11 cellular contexts compared by ENCODE assay signal in the genomic region with DNA sequence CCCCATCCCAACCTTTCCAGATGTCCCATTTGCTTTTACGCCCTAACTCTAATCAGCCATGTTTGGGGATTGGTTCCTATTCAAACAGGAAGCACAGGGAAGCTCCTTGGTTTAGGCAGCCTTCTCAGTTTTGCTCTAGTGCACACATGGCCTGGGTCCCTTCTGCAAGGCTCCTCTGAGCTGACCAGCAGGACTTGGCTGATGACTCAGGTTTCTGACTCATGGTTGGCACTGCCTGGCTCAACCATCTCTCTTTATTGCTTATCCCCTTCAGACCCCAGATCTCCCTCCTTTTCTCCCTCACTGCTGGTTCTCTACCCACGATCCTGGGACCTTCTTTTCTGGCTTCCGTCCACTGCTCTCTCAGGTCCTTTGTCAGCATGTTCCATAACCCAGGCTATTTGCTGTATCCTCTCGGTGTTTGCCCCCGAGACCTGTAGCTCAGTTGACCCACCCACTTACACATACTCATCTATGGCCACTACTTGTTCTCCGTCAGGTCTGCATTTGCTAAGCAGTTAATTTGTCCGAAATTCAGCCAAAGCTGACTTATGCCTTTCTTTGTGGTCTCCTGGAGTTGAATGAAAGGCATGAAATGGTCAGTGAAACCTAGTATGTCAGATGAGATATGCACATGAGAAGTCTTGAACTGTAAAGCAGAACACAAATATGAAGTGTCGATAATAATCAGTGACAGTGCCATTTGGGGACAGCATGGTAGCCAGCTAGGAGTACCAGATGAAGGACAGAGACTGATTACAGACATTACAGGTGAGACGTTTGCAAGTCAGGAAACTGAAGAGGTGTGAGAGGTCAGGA.
A peak's percentile ranks its signal among the peaks of the same experiment; 100 is the strongest.
DNase-seq lines count a peak whose midpoint lies in the region; ATAC-seq, FAIRE-seq and TF ChIP-seq lines count a peak whose summit lies in the region.
"Had no signal": no experiment of that assay in that cellular context is flagged by ENCODE, and none has a peak within 500 bp of the region (broad histone marks: within the 10 kb centered on the region; RNA-seq: fewer than 3 reads in every experiment).

No MANE protein-coding gene starts in this region.

- H3K9me3 ChIP-seq in smooth muscle cell (replicated peaks; ENCODE audit: low read depth), result no peaks in the 10 kb centered on the region

- H3K9ac ChIP-seq in smooth muscle cell (ENCODE audit: low read depth), result no peak overlapping the region

- H3K4me3 Mint-ChIP-seq in activated CD8-positive, alpha-beta memory T cell treated with anti-CD3 and anti-CD28 coated beads, Interleukin-2, amount 10 ng/mL, durations not matched to agents 7 days and 5 days, result no peak overlapping the region

- no peaks in the 10 kb centered on the region for H4K20me1 ChIP-seq in smooth muscle cell (ENCODE audit: low read depth)

- CTCF ChIA-PET in activated CD8-positive, alpha-beta memory T cell treated with anti-CD3 and anti-CD28 coated beads, Interleukin-2, amount 10 ng/mL, durations not matched to agents 7 days and 5 days (lab: Charles Lee), result no interaction called here

- TF ChIP-seq CTCF in epithelial cell of esophagus (IDR thresholded peaks at IDR 0.05; ENCODE audit: insufficient read depth, low read depth, low read length, missing control alignments) (no peak), smooth muscle cell (IDR thresholded peaks at IDR 0.05; ENCODE audit: borderline replicate concordance, insufficient read depth, poor library complexity, severe bottlenecking) (no peak)

- H3K9me3 Mint-ChIP-seq in activated naive CD4-positive, alpha-beta T cell treated with anti-CD3 and anti-CD28 coated beads, Interleukin-2, amount 50 U/mL, for 72 hours, result no peaks in the 10 kb centered on the region
- no peaks in the 10 kb centered on the region for H3K9me3 Mint-ChIP-seq in activated CD8-positive, alpha-beta memory T cell treated with anti-CD3 and anti-CD28 coated beads, Interleukin-2, amount 10 ng/mL, durations not matched to agents 7 days and 5 days (ENCODE audit: low read depth)

- FAIRE-seq in GM12892 (lab: Jason Lieb, UNC), result peak; percentile 30

- H3K4me1 ChIP-seq in smooth muscle cell (ENCODE audit: low read depth), result no peaks in the 10 kb centered on the region
- H3K4me1 ChIP-seq: foreskin keratinocyte had no signal

- peak overlapping the region; percentile 27 for H3K4me2 ChIP-seq in smooth muscle cell

- no peaks in the 10 kb centered on the region for H3K79me2 ChIP-seq in smooth muscle cell (ENCODE audit: low read depth)

- H2AFZ ChIP-seq in smooth muscle cell (ENCODE audit: low read depth), result no peak overlapping the region

- WGBS in smooth muscle cell (ENCODE audit: low lambda C conversion rate), result 74% methylated on average over 9 of the region's 9 CpGs

- H3K27me3 ChIP-seq in smooth muscle cell (ENCODE audit: low read depth), result no peaks in the 10 kb centered on the region

- H3K27me3 Mint-ChIP-seq in activated CD8-positive, alpha-beta memory T cell treated with anti-CD3 and anti-CD28 coated beads, Interleukin-2, amount 10 ng/mL, durations not matched to agents 7 days and 5 days, result no peaks in the 10 kb centered on the region

- H3K36me3 ChIP-seq in smooth muscle cell (ENCODE audit: low read depth), result no peaks in the 10 kb centered on the region

- H3K36me3 Mint-ChIP-seq in activated naive CD4-positive, alpha-beta T cell treated with anti-CD3 and anti-CD28 coated beads, Interleukin-2, amount 50 U/mL, for 72 hours, result no peaks in the 10 kb centered on the region
- no peaks in the 10 kb centered on the region for H3K36me3 Mint-ChIP-seq in activated CD8-positive, alpha-beta memory T cell treated with anti-CD3 and anti-CD28 coated beads, Interleukin-2, amount 10 ng/mL, durations not matched to agents 7 days and 5 days

- H3K27ac Mint-ChIP-seq in activated naive CD4-positive, alpha-beta T cell treated with anti-CD3 and anti-CD28 coated beads, Interleukin-2, amount 50 U/mL, for 72 hours, result no peak overlapping the region
- no peak overlapping the region for H3K27ac Mint-ChIP-seq in activated CD8-positive, alpha-beta memory T cell treated with anti-CD3 and anti-CD28 coated beads, Interleukin-2, amount 10 ng/mL, durations not matched to agents 7 days and 5 days

- H3F3A ChIP-seq in smooth muscle cell (ENCODE audit: low read depth), result no peaks in the 10 kb centered on the region

- no peaks in the 10 kb centered on the region for H3K4me1 Mint-ChIP-seq in activated CD8-positive, alpha-beta memory T cell treated with anti-CD3 and anti-CD28 coated beads, Interleukin-2, amount 10 ng/mL, durations not matched to agents 7 days and 5 days

- TF ChIP-seq POLR2A in GM12892 (IDR thresholded peaks at IDR 0.05; ENCODE audit: low read depth, low read length), result no peak

- H3K27ac ChIP-seq in smooth muscle cell (ENCODE audit: low read depth), result no peak overlapping the region
- H3K27ac ChIP-seq: foreskin keratinocyte had no signal

- DNase-seq in GM12892 (ENCODE audit: insufficient read length), result no peak
- DNase-seq in RKO (ENCODE audit: low spot score), result peak; percentile 54
- peak; percentile 47 for DNase-seq in epithelial cell of esophagus (ENCODE audit: low read depth)
- no peak for DNase-seq in smooth muscle cell (lab: John Stamatoyannopoulos, UW; ENCODE audit: unreplicated experiment)
- DNase-seq in activated naive CD4-positive, alpha-beta T cell treated with anti-CD3 and anti-CD28 coated beads, Interleukin-2, amount 50 U/mL, for 72 hours (ENCODE audit: low spot score in 2 of 2), result no peak
- no peak for DNase-seq in retina
- no peak for DNase-seq in activated CD8-positive, alpha-beta memory T cell treated with anti-CD3 and anti-CD28 coated beads, Interleukin-2, amount 10 ng/mL, durations not matched to agents 7 days and 5 days
- DNase-seq: activated CD8-positive, alpha-beta memory T cell treated with anti-CD3 and anti-CD28 coated beads, Interleukin-2, amount 50 U/mL, for 4 hours; DND-41; NCI-H187 had no signal

- no peak for ATAC-seq in activated naive CD4-positive, alpha-beta T cell treated with anti-CD3 and anti-CD28 coated beads, Interleukin-2, amount 50 U/mL, for 72 hours
- ATAC-seq in activated CD8-positive, alpha-beta memory T cell treated with anti-CD3 and anti-CD28 coated beads, Interleukin-2, amount 10 ng/mL, durations not matched to agents 7 days and 5 days, result no peak
- ATAC-seq: foreskin keratinocyte had no signal

- H3K4me3 ChIP-seq in epithelial cell of esophagus (ENCODE audit: low read length) (no peak overlapping the region), smooth muscle cell (no peak overlapping the region)

Comparison
In these comparisons a context has a peak if more than half of its experiments do, and no peak if none do; other contexts are left out.
1. DNase-seq: peak in RKO (single experiment) and epithelial cell of esophagus (single experiment); none in GM12892 (single experiment), smooth muscle cell (single experiment), activated naive CD4-positive, alpha-beta T cell treated with anti-CD3 and anti-CD28 coated beads, Interleukin-2, amount 50 U/mL, for 72 hours (0 of 2), retina (single experiment) and activated CD8-positive, alpha-beta memory T cell treated with anti-CD3 and anti-CD28 coated beads, Interleukin-2, amount 10 ng/mL, durations not matched to agents 7 days and 5 days (single experiment).